1 cellular context compared by ENCODE assay signal in genomic region chr2:144252694-144253093, GRCh38.
TF ChIP-seq lines count a peak whose summit lies in the region.

No MANE protein-coding gene starts in this region.

TF ChIP-seq in A549, 52 proteins besides CTCF, POLR2A, EP300 and RAD21:
- TF ChIP-seq, protein P1, sequence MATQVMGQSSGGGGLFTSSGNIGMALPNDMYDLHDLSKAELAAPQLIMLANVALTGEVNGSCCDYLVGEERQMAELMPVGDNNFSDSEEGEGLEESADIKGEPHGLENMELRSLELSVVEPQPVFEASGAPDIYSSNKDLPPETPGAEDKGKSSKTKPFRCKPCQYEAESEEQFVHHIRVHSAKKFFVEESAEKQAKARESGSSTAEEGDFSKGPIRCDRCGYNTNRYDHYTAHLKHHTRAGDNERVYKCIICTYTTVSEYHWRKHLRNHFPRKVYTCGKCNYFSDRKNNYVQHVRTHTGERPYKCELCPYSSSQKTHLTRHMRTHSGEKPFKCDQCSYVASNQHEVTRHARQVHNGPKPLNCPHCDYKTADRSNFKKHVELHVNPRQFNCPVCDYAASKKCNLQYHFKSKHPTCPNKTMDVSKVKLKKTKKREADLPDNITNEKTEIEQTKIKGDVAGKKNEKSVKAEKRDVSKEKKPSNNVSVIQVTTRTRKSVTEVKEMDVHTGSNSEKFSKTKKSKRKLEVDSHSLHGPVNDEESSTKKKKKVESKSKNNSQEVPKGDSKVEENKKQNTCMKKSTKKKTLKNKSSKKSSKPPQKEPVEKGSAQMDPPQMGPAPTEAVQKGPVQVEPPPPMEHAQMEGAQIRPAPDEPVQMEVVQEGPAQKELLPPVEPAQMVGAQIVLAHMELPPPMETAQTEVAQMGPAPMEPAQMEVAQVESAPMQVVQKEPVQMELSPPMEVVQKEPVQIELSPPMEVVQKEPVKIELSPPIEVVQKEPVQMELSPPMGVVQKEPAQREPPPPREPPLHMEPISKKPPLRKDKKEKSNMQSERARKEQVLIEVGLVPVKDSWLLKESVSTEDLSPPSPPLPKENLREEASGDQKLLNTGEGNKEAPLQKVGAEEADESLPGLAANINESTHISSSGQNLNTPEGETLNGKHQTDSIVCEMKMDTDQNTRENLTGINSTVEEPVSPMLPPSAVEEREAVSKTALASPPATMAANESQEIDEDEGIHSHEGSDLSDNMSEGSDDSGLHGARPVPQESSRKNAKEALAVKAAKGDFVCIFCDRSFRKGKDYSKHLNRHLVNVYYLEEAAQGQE (IDR thresholded peaks at IDR 0.05): no peak
- TF ChIP-seq KDM1A (IDR thresholded peaks at IDR 0.05; ENCODE audit: low read depth) (peak; percentile 73; the same call in 1 of the 2 replicates), HOXA7 (CRISPR knock-in tag; IDR thresholded peaks at IDR 0.05) (no peak), NR3C1 (IDR thresholded peaks at IDR 0.05) (no peak)
